In the genomic region with DNA sequence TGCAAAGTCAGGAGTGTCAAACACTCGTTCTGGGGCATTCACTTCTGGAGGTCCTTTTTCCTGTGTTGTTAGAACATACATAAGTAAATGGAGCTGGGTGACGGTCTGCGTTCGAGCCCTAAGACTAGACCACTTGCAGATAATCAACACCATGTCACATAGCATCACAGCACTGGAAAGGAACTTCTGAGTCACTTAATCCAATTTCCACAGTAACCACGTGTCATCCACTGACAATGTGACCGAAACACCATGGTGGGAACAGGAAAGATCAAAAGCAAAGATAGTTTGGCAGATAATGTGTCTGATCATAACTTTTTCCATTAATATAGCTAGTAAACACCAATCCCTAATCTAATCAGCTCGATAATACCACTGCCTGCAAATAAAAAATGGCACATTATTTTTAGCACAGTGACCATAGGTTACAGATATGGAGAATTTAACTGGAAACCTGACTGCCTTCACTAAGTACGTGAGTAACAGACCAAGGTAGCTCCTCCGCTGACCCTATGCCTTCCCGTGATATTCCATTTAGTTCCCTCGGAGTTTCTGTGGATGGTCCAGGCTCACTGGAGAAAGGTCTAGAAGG, we compare ENCODE assay signal across 16 cellular contexts. TPM values are rescaled to one million over a fixed set of nuclear protein-coding genes. Genes with fewer than 3 reads are reported as not detected.
DNase-seq lines count a peak whose midpoint lies in the region; ATAC-seq and TF ChIP-seq lines count a peak whose summit lies in the region.
"Had no signal": no experiment of that assay in that cellular context is flagged by ENCODE, and none has a peak within 500 bp of the region (broad histone marks: within the 10 kb centered on the region; RNA-seq: fewer than 3 reads in every experiment).

No MANE protein-coding gene starts in this region.

- peaks cover 7% of the 10 kb centered on the region for H3K4me1 ChIP-seq in mesodermal cell (ENCODE audit: control insufficient read depth, insufficient read depth, low read length, poor library complexity, severe bottlenecking)

- H3K27ac ChIP-seq in mesodermal cell (ENCODE audit: low read depth, low read length, severe bottlenecking), result peak overlapping the region; percentile 68
- H3K27ac ChIP-seq: SJSA1 had no signal

- TF ChIP-seq POLR2A in NB4 (IDR thresholded peaks at IDR 0.05; ENCODE audit: extremely low read depth, insufficient read length), result no peak

- WGBS in mesodermal cell (ENCODE audit: insufficient coverage in 2 of 2), 2 experiments, result 83 to 94% methylated on average over 4 of the region's 11 CpGs

- in situ Hi-C loops in GM13976 (cut with MboI; ENCODE audit: low sequenced_read_pairs, unreplicated experiment), result no loop called here

- H3K36me3 ChIP-seq in mesodermal cell (ENCODE audit: control insufficient read depth, insufficient read depth, low read length), result no peaks in the 10 kb centered on the region

- no peak for TF ChIP-seq CTCF in NB4 (IDR thresholded peaks at IDR 0.05; ENCODE audit: low read depth, low read length)
- TF ChIP-seq CTCF in GM13976 (IDR thresholded peaks at IDR 0.05; ENCODE audit: borderline replicate concordance, control extremely low read depth, extremely low read depth, insufficient read depth, missing control alignments), result no peak

- no peak overlapping the region for H3K4me3 Mint-ChIP-seq in activated naive CD8-positive, alpha-beta T cell treated with anti-CD3 and anti-CD28 coated beads, Interleukin-2, amount 50 U/mL, for 24 hours
- H3K4me3 Mint-ChIP-seq: activated naive CD8-positive, alpha-beta T cell treated with anti-CD3 and anti-CD28 coated beads, Interleukin-2, amount 10 ng/mL, durations not matched to agents 7 days and 5 days; CD8-positive, alpha-beta T cell; IgD-negative memory B cell had no signal

- DNase-seq in GDM1 (lab: John Stamatoyannopoulos, UW), result peak; percentile 25
- peak; percentile 44 for DNase-seq in NB4 (ENCODE audit: low read depth)
- peak; percentile 22 for DNase-seq in activated naive CD8-positive, alpha-beta T cell treated with anti-CD3 and anti-CD28 coated beads, Interleukin-2, amount 50 U/mL, for 24 hours
- DNase-seq in GM13976 (ENCODE audit: low spot score), result no peak
- DNase-seq in midbrain (lab: John Stamatoyannopoulos, UW), result no peak
- DNase-seq in COR-L47 (lab: John Stamatoyannopoulos, UW), result no peak
- DNase-seq: activated CD4-positive, CD25-positive, alpha-beta regulatory T cell treated with anti-CD3 and anti-CD28 coated beads, Interleukin-2, amount 50 U/mL, for 72 hours; activated naive CD8-positive, alpha-beta T cell treated with anti-CD3 and anti-CD28 coated beads, Interleukin-2, amount 10 ng/mL, durations not matched to agents 7 days and 5 days; NCI-H187 treated with DMSO at 0.1 percent for 48 hours; NCI-H526 treated with DMSO at 0.1 percent for 48 hours had no signal

- peaks cover 39% of the 10 kb centered on the region for H3K4me1 Mint-ChIP-seq in activated naive CD8-positive, alpha-beta T cell treated with anti-CD3 and anti-CD28 coated beads, Interleukin-2, amount 50 U/mL, for 24 hours

- H3K27ac Mint-ChIP-seq in activated naive CD8-positive, alpha-beta T cell treated with anti-CD3 and anti-CD28 coated beads, Interleukin-2, amount 50 U/mL, for 24 hours, result peak overlapping the region; percentile 65
- H3K27ac Mint-ChIP-seq: activated naive CD8-positive, alpha-beta T cell treated with anti-CD3 and anti-CD28 coated beads, Interleukin-2, amount 10 ng/mL, durations not matched to agents 7 days and 5 days; CD8-positive, alpha-beta T cell; IgD-negative memory B cell had no signal

- H3K4me3 ChIP-seq in NB4 (ENCODE audit: low read depth, low read length), result no peak overlapping the region
- H3K4me3 ChIP-seq in mesodermal cell (ENCODE audit: extremely low read depth, insufficient read depth, low read length, poor library complexity, severe bottlenecking), result no peak overlapping the region
- H3K4me3 ChIP-seq: SJSA1 had no signal

- H3K27me3 Mint-ChIP-seq in activated naive CD8-positive, alpha-beta T cell treated with anti-CD3 and anti-CD28 coated beads, Interleukin-2, amount 50 U/mL, for 24 hours, result no peaks in the 10 kb centered on the region
- H3K27me3 Mint-ChIP-seq: activated naive CD8-positive, alpha-beta T cell treated with anti-CD3 and anti-CD28 coated beads, Interleukin-2, amount 10 ng/mL, durations not matched to agents 7 days and 5 days; IgD-negative memory B cell had no signal

- H3K9me3 ChIP-seq in mesodermal cell (ENCODE audit: control insufficient read depth, low read length), result no peaks in the 10 kb centered on the region
- H3K9me3 ChIP-seq: SJSA1 had no signal

- H3K36me3 Mint-ChIP-seq in activated naive CD8-positive, alpha-beta T cell treated with anti-CD3 and anti-CD28 coated beads, Interleukin-2, amount 50 U/mL, for 24 hours (ENCODE audit: low read depth), result peaks cover 1% of the 10 kb centered on the region
- H3K36me3 Mint-ChIP-seq: activated naive CD8-positive, alpha-beta T cell treated with anti-CD3 and anti-CD28 coated beads, Interleukin-2, amount 10 ng/mL, durations not matched to agents 7 days and 5 days; CD8-positive, alpha-beta T cell had no signal

- peak; percentile 79 for ATAC-seq in activated naive CD8-positive, alpha-beta T cell treated with anti-CD3 and anti-CD28 coated beads, Interleukin-2, amount 50 U/mL, for 24 hours
- ATAC-seq in GM21515 (IDR thresholded peaks at IDR 0.05; ENCODE audit: unreplicated experiment), result no peak
- ATAC-seq: CD8-positive, alpha-beta T cell; sciatic nerve had no signal

- no peaks in the 10 kb centered on the region for H3K9me3 Mint-ChIP-seq in activated naive CD8-positive, alpha-beta T cell treated with anti-CD3 and anti-CD28 coated beads, Interleukin-2, amount 50 U/mL, for 24 hours
- H3K9me3 Mint-ChIP-seq: activated naive CD8-positive, alpha-beta T cell treated with anti-CD3 and anti-CD28 coated beads, Interleukin-2, amount 10 ng/mL, durations not matched to agents 7 days and 5 days; CD8-positive, alpha-beta T cell; IgD-negative memory B cell had no signal

RNA-seq across cellular contexts. Expression of gene WRNIP1, which starts 34.8 kb away (rescaled TPM):
- 34.2 TPM for polyA plus RNA-seq in mesodermal cell (2013, experiment 1 of 2)
- polyA plus RNA-seq in mesodermal cell (2013, experiment 2 of 2), result 31.3 TPM

RNA-seq across cellular contexts. Expression of gene SERPINB1, which starts 41.6 kb away (rescaled TPM):
- 26.2 TPM for polyA plus RNA-seq in mesodermal cell (2013, experiment 1 of 2)
- 29.6 TPM for polyA plus RNA-seq in mesodermal cell (2013, experiment 2 of 2)

RNA-seq across cellular contexts. Expression of gene MYLK4, which starts 49.3 kb away (rescaled TPM):
- 0.22 TPM for polyA plus RNA-seq in mesodermal cell (2013, experiment 1 of 2)
- polyA plus RNA-seq in mesodermal cell (2013, experiment 2 of 2), result 0.25 TPM

Comparison
In these comparisons a context has a peak if more than half of its experiments do, and no peak if none do; other contexts are left out.
1. DNase-seq: peak in GDM1 (single experiment), NB4 (single experiment) and activated naive CD8-positive, alpha-beta T cell treated with anti-CD3 and anti-CD28 coated beads, Interleukin-2, amount 50 U/mL, for 24 hours (single experiment); none in GM13976 (single experiment), midbrain (single experiment) and COR-L47 (single experiment).